Comparison of ENCODE assay signal across 8 cellular contexts in genomic region chr11:104918113-104918824, GRCh38. TPM values are rescaled to one million over a fixed set of nuclear protein-coding genes. Genes with fewer than 3 reads are reported as not detected.
DNase-seq lines count a peak whose midpoint lies in the region; ATAC-seq and TF ChIP-seq lines count a peak whose summit lies in the region.

No MANE protein-coding gene starts in this region.

- peak overlapping the region; percentile 39 for H3K4me3 ChIP-seq in brain microvascular endothelial cell (ENCODE audit: low read depth, low read length)
- H3K4me3 ChIP-seq in mucosa of rectum (ENCODE audit: low read length in 2 of 2), result peak overlapping the region; percentile 67 to 70

- H3K4me1 ChIP-seq in mucosa of rectum (ENCODE audit: control insufficient read depth in 2 of 2, insufficient read depth in 2 of 2, low read length in 2 of 2), result peaks cover 2 to 12% of the 10 kb centered on the region in 2 donors

- H3K36me3 ChIP-seq in brain microvascular endothelial cell (replicated peaks), result no peaks in the 10 kb centered on the region
- no peaks in the 10 kb centered on the region for H3K36me3 ChIP-seq in mucosa of rectum (ENCODE audit: control insufficient read depth in 2 of 2, insufficient read depth in 2 of 2, low read length in 2 of 2)

- H3K4me1 Mint-ChIP-seq in activated CD4-positive, alpha-beta T cell treated with anti-CD3 and anti-CD28 coated beads for 36 hours, result peaks cover 45% of the 10 kb centered on the region

- peak overlapping the region; percentile 65 for H3K4me3 Mint-ChIP-seq in activated CD4-positive, alpha-beta T cell treated with anti-CD3 and anti-CD28 coated beads for 36 hours

- peak overlapping the region; percentile 73 for H3K27ac Mint-ChIP-seq in activated CD4-positive, alpha-beta T cell treated with anti-CD3 and anti-CD28 coated beads for 36 hours

- peak overlapping the region; percentile 35 to 58 for H3K9ac ChIP-seq in mucosa of rectum (ENCODE audit: low read depth in 1 of 2, low read length in 2 of 2)

- peak overlapping the region; percentile 75 for H3K27ac ChIP-seq in brain microvascular endothelial cell
- H3K27ac ChIP-seq in mucosa of rectum (ENCODE audit: low read depth in 2 of 2, low read length in 2 of 2), result peak overlapping the region; percentile 43 to 46

- no peaks in the 10 kb centered on the region for H3K9me3 ChIP-seq in mucosa of rectum (ENCODE audit: control insufficient read depth in 2 of 2, low read length in 2 of 2)

- POLR2A ChIA-PET in activated CD4-positive, alpha-beta T cell treated with anti-CD3 and anti-CD28 coated beads for 36 hours (lab: Charles Lee), result interaction anchor here (0.8 kb wide), 1 partner anchor 45 kb away, joined by 4 read pairs; no protein-coding TSS in a partner anchor
- POLR2A ChIA-PET in GM10248 (lab: Yijun Ruan, JAX), result no interaction called here

- in situ Hi-C loops in brain microvascular endothelial cell (cut with HindIII; ENCODE audit: low pct_ligation_motif_present, low sequenced_read_pairs), result no loop called here

- H3K36me3 Mint-ChIP-seq in activated CD4-positive, alpha-beta T cell treated with anti-CD3 and anti-CD28 coated beads for 36 hours (ENCODE audit: low read depth), result peaks cover 3% of the 10 kb centered on the region

- DNase-seq in activated CD4-positive, alpha-beta T cell treated with anti-CD3 and anti-CD28 coated beads for 36 hours, result no peak
- DNase-seq in activated CD4-positive, alpha-beta T cell treated with anti-CD3 and anti-CD28 coated beads for 4 hours, result no peak
- DNase-seq in brain microvascular endothelial cell, result peak; percentile 67
- no peak for DNase-seq in GM10248 (ENCODE audit: extremely low spot score)

- H3K27me3 Mint-ChIP-seq in activated CD4-positive, alpha-beta T cell treated with anti-CD3 and anti-CD28 coated beads for 36 hours, result no peaks in the 10 kb centered on the region

- intact Hi-C loops in activated CD4-positive, alpha-beta T cell treated with anti-CD3 and anti-CD28 coated beads for 36 hours (cut with DNase I, micrococcal nuclease), result loop anchor here (1.0 to 10.0 kb wide), 5 partner anchors 10 to 377 kb away; partner anchors contain the start of gene CASP4 (in 1 of the 2)

- CTCF ChIA-PET in activated CD4-positive, alpha-beta T cell treated with anti-CD3 and anti-CD28 coated beads for 36 hours (lab: Charles Lee), result interaction anchor here (1.2 to 2.0 kb wide), 2 partner anchors 10 to 28 kb away, joined by 6 to 8 read pairs; no protein-coding TSS in a partner anchor
- CTCF ChIA-PET in GM10248 (lab: Yijun Ruan, JAX), result no interaction called here

- no peaks in the 10 kb centered on the region for H3K9me3 Mint-ChIP-seq in activated CD4-positive, alpha-beta T cell treated with anti-CD3 and anti-CD28 coated beads for 36 hours (ENCODE audit: low read depth)

- no peak for TF ChIP-seq CTCF in brain microvascular endothelial cell (IDR thresholded peaks at IDR 0.05; ENCODE audit: low read depth, low read length, missing control alignments)
- TF ChIP-seq CTCF in GM10248 (IDR thresholded peaks at IDR 0.05; ENCODE audit: control extremely low read depth, extremely low read depth, low read depth, missing control alignments), result no peak

- no peaks in the 10 kb centered on the region for H3K27me3 ChIP-seq in brain microvascular endothelial cell (replicated peaks)
- no peaks in the 10 kb centered on the region for H3K27me3 ChIP-seq in mucosa of rectum (ENCODE audit: control insufficient read depth in 2 of 2, insufficient read depth in 2 of 2, low read length in 2 of 2)

- ATAC-seq in activated CD4-positive, alpha-beta T cell treated with anti-CD3 and anti-CD28 coated beads for 36 hours, result peak; percentile 79
- peak; percentile 73 for ATAC-seq in HG03520 (IDR thresholded peaks at IDR 0.05; ENCODE audit: unreplicated experiment)
- ATAC-seq in HG03108 (IDR thresholded peaks at IDR 0.05; ENCODE audit: unreplicated experiment), result no peak
- no peak for ATAC-seq in esophagus mucosa

RNA-seq across cellular contexts. Expression of gene CASP12, which starts 20.0 kb away (rescaled TPM):
- not detected for total RNA-seq in activated CD4-positive, alpha-beta T cell treated with anti-CD3 and anti-CD28 coated beads for 36 hours
- total RNA-seq in esophagus mucosa, result not detected

RNA-seq across cellular contexts. Expression of gene CASP4, which starts 50.1 kb away (rescaled TPM):
- total RNA-seq in activated CD4-positive, alpha-beta T cell treated with anti-CD3 and anti-CD28 coated beads for 36 hours, result 10 to 100 TPM; 48.8 to 59.1 TPM
- 77.3 TPM for total RNA-seq in esophagus mucosa

Comparison
In these comparisons a context has a peak if more than half of its experiments do, and no peak if none do; other contexts are left out.
1. ATAC-seq: peak in activated CD4-positive, alpha-beta T cell treated with anti-CD3 and anti-CD28 coated beads for 36 hours (single experiment) and HG03520 (single experiment); none in HG03108 (single experiment) and esophagus mucosa (single experiment).